ENCODE assay signal across 15 cellular contexts in the genomic region with DNA sequence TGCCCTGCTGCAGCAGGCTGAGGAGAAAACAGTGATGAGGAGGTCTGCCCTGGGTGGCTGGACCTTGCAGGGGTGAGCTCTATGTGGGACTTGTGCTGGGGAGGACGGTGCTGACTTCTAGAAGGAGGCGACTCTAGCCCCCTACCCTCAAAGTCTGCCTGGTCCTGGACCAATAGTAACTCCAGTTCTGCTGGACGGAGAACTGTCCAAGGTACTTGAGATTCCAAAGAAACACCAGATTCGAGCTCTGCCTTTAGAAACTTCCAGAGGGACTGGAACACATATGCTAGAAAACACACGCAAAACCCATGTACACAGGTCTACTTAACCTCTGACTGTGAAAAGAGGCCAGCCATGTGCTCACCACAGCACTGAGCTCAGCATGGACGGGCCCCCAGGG.
DNase-seq lines count a peak whose midpoint lies in the region; ATAC-seq and TF ChIP-seq lines count a peak whose summit lies in the region.
"Had no signal": no experiment of that assay in that cellular context is flagged by ENCODE, and none has a peak within 500 bp of the region (broad histone marks: within the 10 kb centered on the region; RNA-seq: fewer than 3 reads in every experiment).

No MANE protein-coding gene starts in this region.

- ATAC-seq in stimulated activated naive B cell treated with anti-CD40 and anti-IgM and Interleukin-4, amounts not matched to agents 10 μg/mL and 1 μg/mL and 100 μg/mL, for 72 hours (replicated peaks), result no peak
- ATAC-seq in activated T-cell treated with anti-CD3 and anti-CD28 coated beads, Interleukin-2, amount 50 U/mL, for 4 hours, result no peak

- H3K27ac ChIP-seq in HEK293 (ENCODE audit: extremely low read depth, low read depth, low read length), result no peak overlapping the region
- H3K27ac ChIP-seq in stomach smooth muscle (ENCODE audit: low read length), result peak overlapping the region; percentile 90

- no peaks in the 10 kb centered on the region for H3K9me3 Mint-ChIP-seq in stimulated activated naive B cell treated with anti-CD40 and anti-IgM and Interleukin-4, amounts not matched to agents 10 μg/mL and 1 μg/mL and 100 μg/mL, for 72 hours
- H3K9me3 Mint-ChIP-seq in activated T-cell treated with anti-CD3 and anti-CD28 coated beads, Interleukin-2, amount 50 U/mL, for 4 hours, result no peaks in the 10 kb centered on the region
- H3K9me3 Mint-ChIP-seq: HFFc6 had no signal

- CTCF ChIA-PET in HEK293 (lab: Yijun Ruan, JAX), result interaction anchor here (0.6 kb wide), 1 partner anchor 225 kb away, joined by 3 read pairs; no protein-coding TSS in a partner anchor

- POLR2A ChIA-PET in HEK293 (lab: Yijun Ruan, JAX), result no interaction called here

- peaks cover 33 to 35% of the 10 kb centered on the region in 2 donors for H3K36me3 Mint-ChIP-seq in stimulated activated naive B cell treated with anti-CD40 and anti-IgM and Interleukin-4, amounts not matched to agents 10 μg/mL and 1 μg/mL and 100 μg/mL, for 72 hours
- H3K36me3 Mint-ChIP-seq in activated T-cell treated with anti-CD3 and anti-CD28 coated beads, Interleukin-2, amount 50 U/mL, for 4 hours (ENCODE audit: insufficient read depth), result peaks cover 13% of the 10 kb centered on the region

- no peak overlapping the region for H3K4me3 ChIP-seq in HEK293 (ENCODE audit: low read depth, low read length)
- H3K4me3 ChIP-seq in adipocyte (ENCODE audit: low read length), result no peak overlapping the region
- H3K4me3 ChIP-seq in stomach smooth muscle (ENCODE audit: low read length in 2 of 2), result no peak overlapping the region

- DNase-seq in adipocyte (ENCODE audit: low read depth) (peak; percentile 3), iPS-NIHi11 (ENCODE audit: low spot score) (peak; percentile 58), cortex of kidney (lab: John Stamatoyannopoulos, UW) (no peak), HuH-7 (ENCODE audit: low spot score) (no peak)
- DNase-seq in stimulated activated naive B cell treated with anti-CD40 and anti-IgM and Interleukin-4, amounts not matched to agents 10 μg/mL and 1 μg/mL and 100 μg/mL, for 72 hours, result no peak
- no peak for DNase-seq in activated T-cell treated with anti-CD3 and anti-CD28 coated beads, Interleukin-2, amount 50 U/mL, for 4 hours
- DNase-seq: HFFc6, KG1, MV-4-11, NCI-H1417 treated with DMSO at 0.1 percent for 48 hours, NCI-H187 treated with DMSO at 0.1 percent for 48 hours, NCI-H226, NCI-H524 had no signal

- H3K27ac Mint-ChIP-seq in stimulated activated naive B cell treated with anti-CD40 and anti-IgM and Interleukin-4, amounts not matched to agents 10 μg/mL and 1 μg/mL and 100 μg/mL, for 72 hours, result no peak overlapping the region
- H3K27ac Mint-ChIP-seq: HFFc6 had no signal

- H3K9ac ChIP-seq in adipocyte (ENCODE audit: low read length) (no peak overlapping the region), stomach smooth muscle (ENCODE audit: low read length in 2 of 2) (no peak overlapping the region)

- H3K4me1 ChIP-seq in HEK293 (ENCODE audit: control insufficient read depth, insufficient read depth, low read length) (peaks cover 4% of the 10 kb centered on the region), adipocyte (ENCODE audit: control insufficient read depth, insufficient read depth, low read length) (peaks cover 5% of the 10 kb centered on the region), stomach smooth muscle (ENCODE audit: control insufficient read depth, insufficient read depth, low read length) (peaks cover 39% of the 10 kb centered on the region)

- H3K4me3 Mint-ChIP-seq in stimulated activated naive B cell treated with anti-CD40 and anti-IgM and Interleukin-4, amounts not matched to agents 10 μg/mL and 1 μg/mL and 100 μg/mL, for 72 hours, result no peak overlapping the region
- no peak overlapping the region for H3K4me3 Mint-ChIP-seq in activated T-cell treated with anti-CD3 and anti-CD28 coated beads, Interleukin-2, amount 50 U/mL, for 4 hours
- H3K4me3 Mint-ChIP-seq: HFFc6 had no signal

- H3K36me3 ChIP-seq in HEK293 (ENCODE audit: control insufficient read depth in 2 of 2, insufficient read depth in 1 of 2, low read length in 2 of 2) (peaks cover 0 to 23% of the 10 kb centered on the region in 2 experiments; a peak in 1 of 3 replicates), adipocyte (ENCODE audit: control insufficient read depth, insufficient read depth, low read length, severe bottlenecking) (peaks cover 7% of the 10 kb centered on the region), stomach smooth muscle (ENCODE audit: control insufficient read depth in 2 of 2, insufficient read depth in 2 of 2, low read length in 2 of 2) (peaks cover 36 to 57% of the 10 kb centered on the region in 2 donors)

- no peaks in the 10 kb centered on the region for H3K4me1 Mint-ChIP-seq in stimulated activated naive B cell treated with anti-CD40 and anti-IgM and Interleukin-4, amounts not matched to agents 10 μg/mL and 1 μg/mL and 100 μg/mL, for 72 hours
- H3K4me1 Mint-ChIP-seq in activated T-cell treated with anti-CD3 and anti-CD28 coated beads, Interleukin-2, amount 50 U/mL, for 4 hours (ENCODE audit: low read depth), result no peaks in the 10 kb centered on the region

- no peak for TF ChIP-seq CTCF in HEK293 (tag by site-specific recombination; IDR thresholded peaks at IDR 0.05)

- H3K9me3 ChIP-seq in HEK293 (ENCODE audit: control insufficient read depth, insufficient read depth, low read depth, low read length) (no peaks in the 10 kb centered on the region), adipocyte (ENCODE audit: control insufficient read depth, low read length) (no peaks in the 10 kb centered on the region), stomach smooth muscle (ENCODE audit: control insufficient read depth in 2 of 2, low read length in 2 of 2) (no peaks in the 10 kb centered on the region)

- no peaks in the 10 kb centered on the region for H3K27me3 Mint-ChIP-seq in stimulated activated naive B cell treated with anti-CD40 and anti-IgM and Interleukin-4, amounts not matched to agents 10 μg/mL and 1 μg/mL and 100 μg/mL, for 72 hours
- no peaks in the 10 kb centered on the region for H3K27me3 Mint-ChIP-seq in activated T-cell treated with anti-CD3 and anti-CD28 coated beads, Interleukin-2, amount 50 U/mL, for 4 hours (ENCODE audit: low read depth)

- no peaks in the 10 kb centered on the region for H3K27me3 ChIP-seq in adipocyte (replicated peaks; ENCODE audit: control insufficient read depth, insufficient read depth, low read length)
- H3K27me3 ChIP-seq in stomach smooth muscle (ENCODE audit: control insufficient read depth in 1 of 2, insufficient read depth in 2 of 2, low read length in 2 of 2), result no peaks in the 10 kb centered on the region

TF ChIP-seq in HEK293, 187 proteins besides CTCF, POLR2A, EP300 and RAD21:
- TF ChIP-seq ZFP69B (tag by site-specific recombination; IDR thresholded peaks at IDR 0.05) (no peak), REST (tag by site-specific recombination; IDR thresholded peaks at IDR 0.05) (peak; percentile 82)

Comparison
In these comparisons a context has a peak if more than half of its experiments do, and no peak if none do; other contexts are left out.
1. DNase-seq: peak in adipocyte (single experiment) and iPS-NIHi11 (single experiment); none in stimulated activated naive B cell treated with anti-CD40 and anti-IgM and Interleukin-4, amounts not matched to agents 10 μg/mL and 1 μg/mL and 100 μg/mL, for 72 hours (single experiment), cortex of kidney (single experiment), activated T-cell treated with anti-CD3 and anti-CD28 coated beads, Interleukin-2, amount 50 U/mL, for 4 hours (single experiment) and HuH-7 (single experiment).